Comparison of ENCODE assay signal across 10 cellular contexts in the genomic region with DNA sequence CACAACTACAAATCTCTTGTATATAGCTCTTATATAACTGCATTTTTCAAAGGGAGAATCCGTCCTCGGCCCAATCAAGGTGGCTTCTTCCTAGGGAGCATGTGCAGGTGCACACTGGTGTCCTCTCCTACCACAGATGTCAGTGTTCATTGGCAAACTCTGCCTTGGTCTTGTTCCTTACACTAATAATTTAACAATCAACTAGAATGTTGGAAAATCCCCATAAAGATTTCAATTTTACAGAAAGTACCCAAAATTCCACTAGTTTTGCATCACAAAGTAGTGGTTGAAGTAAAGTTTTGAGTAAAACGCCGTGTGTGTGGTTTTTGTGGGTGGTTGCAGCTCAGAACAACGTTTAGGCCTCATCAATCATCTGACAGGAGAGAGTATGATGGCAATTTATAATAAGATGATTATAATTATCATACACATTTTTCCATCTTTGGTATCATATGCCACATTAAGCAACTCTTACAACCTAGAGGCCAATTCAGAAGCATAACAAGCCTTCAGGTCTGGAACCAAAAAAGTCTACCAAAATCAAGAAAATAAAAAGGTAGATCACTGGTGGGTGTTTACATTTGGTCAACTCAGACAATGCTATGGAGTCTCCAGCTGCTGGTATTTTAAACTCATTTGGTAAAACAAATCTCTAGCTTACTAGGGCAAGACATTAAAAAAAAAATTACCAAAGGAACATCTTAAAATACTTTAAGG.
A peak's percentile ranks its signal among the peaks of the same experiment; 100 is the strongest.
DNase-seq lines count a peak whose midpoint lies in the region; ATAC-seq and TF ChIP-seq lines count a peak whose summit lies in the region.
"Had no signal": no experiment of that assay in that cellular context is flagged by ENCODE, and none has a peak within 500 bp of the region (broad histone marks: within the 10 kb centered on the region; RNA-seq: fewer than 3 reads in every experiment).

No MANE protein-coding gene starts in this region.

- no peaks in the 10 kb centered on the region for H3K9me3 Mint-ChIP-seq in natural killer cell
- H3K9me3 Mint-ChIP-seq in neural progenitor cell, result no peaks in the 10 kb centered on the region

- peak overlapping the region; percentile 11 to 54 (median 26) for H3K27ac ChIP-seq in Peyer's patch
- H3K27ac ChIP-seq in right atrium auricular region, result no peak overlapping the region
- H3K27ac ChIP-seq in neural progenitor cell, result no peak overlapping the region

- no peak for DNase-seq in Peyer's patch
- no peak for DNase-seq in natural killer cell
- DNase-seq in right atrium auricular region (ENCODE audit: low spot score), result no peak
- DNase-seq in Kasumi-1 (lab: John Stamatoyannopoulos, UW), result no peak
- no peak for DNase-seq in neural progenitor cell (ENCODE audit: low spot score)
- no peak for DNase-seq in nucleus accumbens (lab: John Stamatoyannopoulos, UW)
- DNase-seq: effector CD4-positive, alpha-beta T cell; mucosa of descending colon had no signal

- H3K4me1 ChIP-seq in Peyer's patch (peaks cover 0 to 6% (median 2%) of the 10 kb centered on the region in 4 donors), right atrium auricular region (peaks cover 0 to 15% of the 10 kb centered on the region in 2 donors), neural progenitor cell (no peaks in the 10 kb centered on the region)

- H3K27me3 Mint-ChIP-seq in natural killer cell (ENCODE audit: low read depth in 2 of 2) (no peaks in the 10 kb centered on the region), neural progenitor cell (ENCODE audit: insufficient read depth, low read depth) (no peaks in the 10 kb centered on the region)

- no peak for TF ChIP-seq CTCF in Peyer's patch (IDR thresholded peaks at IDR 0.05)
- no peak for TF ChIP-seq CTCF in natural killer cell (IDR thresholded peaks at IDR 0.05)
- TF ChIP-seq CTCF in right atrium auricular region (IDR thresholded peaks at IDR 0.05), result no peak
- TF ChIP-seq CTCF in neural progenitor cell (IDR thresholded peaks at IDR 0.05), result no peak

- no peak overlapping the region for H3K4me2 ChIP-seq in neural progenitor cell

- no peak overlapping the region for H3K9ac ChIP-seq in neural progenitor cell

- no peaks in the 10 kb centered on the region for H4K20me1 ChIP-seq in neural progenitor cell (ENCODE audit: low read depth)

- intact Hi-C loops in natural killer cell (cut with micrococcal nuclease), result loop anchor here (1.0 kb wide), 1 partner anchor 58 kb away; no protein-coding TSS in a partner anchor

- peak overlapping the region; percentile 79 to 96 for H3K27ac Mint-ChIP-seq in natural killer cell
- no peak overlapping the region for H3K27ac Mint-ChIP-seq in neural progenitor cell

- no peaks in the 10 kb centered on the region for H3F3A ChIP-seq in neural progenitor cell (ENCODE audit: low read depth)

- no peaks in the 10 kb centered on the region for H3K79me2 ChIP-seq in neural progenitor cell (ENCODE audit: low read depth)

- H2AFZ ChIP-seq in neural progenitor cell (replicated peaks), result no peak overlapping the region

- H3K36me3 ChIP-seq in Peyer's patch (no peaks in the 10 kb centered on the region), right atrium auricular region (no peaks in the 10 kb centered on the region), neural progenitor cell (no peaks in the 10 kb centered on the region)

- H3K4me1 Mint-ChIP-seq in natural killer cell, result peaks cover 73 to 76% of the 10 kb centered on the region in 2 donors
- H3K4me1 Mint-ChIP-seq in neural progenitor cell, result peaks cover 9% of the 10 kb centered on the region

- H3K27me3 ChIP-seq in Peyer's patch (no peaks in the 10 kb centered on the region), right atrium auricular region (no peaks in the 10 kb centered on the region), neural progenitor cell (no peaks in the 10 kb centered on the region)

- ATAC-seq in GM18520 (IDR thresholded peaks at IDR 0.05; ENCODE audit: unreplicated experiment) (peak; percentile 26), HG02642 (IDR thresholded peaks at IDR 0.05; ENCODE audit: poor library complexity, unreplicated experiment) (peak; percentile 57), natural killer cell (peak; percentile 25 to 51 (median 27))

- H3K4me3 Mint-ChIP-seq in natural killer cell, result peak overlapping the region; percentile 42
- H3K4me3 Mint-ChIP-seq in neural progenitor cell, result no peak overlapping the region

- H3K36me3 Mint-ChIP-seq in natural killer cell (no peaks in the 10 kb centered on the region), neural progenitor cell (no peaks in the 10 kb centered on the region)

- no peaks in the 10 kb centered on the region for H3K9me3 ChIP-seq in Peyer's patch
- no peaks in the 10 kb centered on the region for H3K9me3 ChIP-seq in right atrium auricular region
- H3K9me3 ChIP-seq in neural progenitor cell (ENCODE audit: low read depth), result no peaks in the 10 kb centered on the region
- H3K9me3 ChIP-seq: mucosa of descending colon had no signal

- no peak overlapping the region for H3K4me3 ChIP-seq in Peyer's patch
- no peak overlapping the region for H3K4me3 ChIP-seq in right atrium auricular region
- no peak overlapping the region for H3K4me3 ChIP-seq in neural progenitor cell
- H3K4me3 ChIP-seq: mucosa of descending colon had no signal

- no peak for TF ChIP-seq POLR2A in Peyer's patch (IDR thresholded peaks at IDR 0.05)

Comparison
In these comparisons a context has a peak if more than half of its experiments do, and no peak if none do; other contexts are left out.
1. H3K27ac ChIP-seq: peak in Peyer's patch (4 of 4); none in right atrium auricular region (0 of 2) and neural progenitor cell (single experiment).
2. Peak in every context shown above with its lines, with median percentiles within 50 percentile points of each other: ATAC-seq.